Comparison of ENCODE assay signal across 15 cellular contexts in the genomic region with DNA sequence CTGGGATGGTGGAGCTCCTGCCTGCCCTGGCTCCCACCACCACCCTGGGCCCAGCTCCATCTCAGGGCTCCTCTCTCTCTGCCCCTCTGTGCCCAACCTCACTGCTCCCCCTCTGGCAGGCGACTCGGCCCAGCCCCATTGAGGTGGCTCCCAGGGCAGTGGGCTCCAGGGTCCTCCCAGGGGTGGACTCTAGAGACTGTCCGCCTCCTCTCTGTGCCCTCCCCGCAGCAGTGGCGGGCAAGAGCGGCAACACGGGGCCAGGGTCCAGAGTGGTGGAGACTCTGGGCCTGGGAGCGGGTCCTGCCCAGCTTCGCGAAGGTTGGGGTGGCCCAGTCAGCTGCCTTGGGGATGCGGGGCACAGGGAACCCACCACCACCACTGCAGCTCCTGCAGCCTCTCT. TPM values are rescaled to one million over a fixed set of nuclear protein-coding genes. Genes with fewer than 3 reads are reported as not detected.
A peak's percentile ranks its signal among the peaks of the same experiment; 100 is the strongest.
DNase-seq lines count a peak whose midpoint lies in the region; ATAC-seq lines count a peak whose summit lies in the region.
"Had no signal": no experiment of that assay in that cellular context is flagged by ENCODE, and none has a peak within 500 bp of the region (broad histone marks: within the 10 kb centered on the region; RNA-seq: fewer than 3 reads in every experiment).

No MANE protein-coding gene starts in this region.

- H3K4me1 ChIP-seq in neuronal stem cell (ENCODE audit: control insufficient read depth in 2 of 2, insufficient read depth in 1 of 2, low read depth in 1 of 2, low read length in 2 of 2), result no peaks in the 10 kb centered on the region

- no peak overlapping the region for H3K14ac ChIP-seq in neuronal stem cell (ENCODE audit: low read length)

- DNase-seq in left ventricle myocardium superior (no peak), Right ventricle myocardium superior (no peak), neuronal stem cell (ENCODE audit: low spot score) (no peak), DMS 273 (lab: John Stamatoyannopoulos, UW; ENCODE audit: unreplicated experiment) (no peak)
- DNase-seq in stimulated activated naive CD8-positive, alpha-beta T cell treated with anti-CD3 and anti-CD28 coated beads, Interleukin-15, amount 100 ng/mL, for 72 hours, result no peak
- no peak for DNase-seq in activated T-helper 2 cell treated with anti-CD3 and anti-CD28 coated beads, Interferon-gamma antibody, Interleukin-2, Interleukin-4, amounts not matched to agents 10 μg/mL and 5 μg/mL and 100 μg/mL, durations not matched to agents 14 hours and 24 hours and 36 hours (ENCODE audit: low spot score)
- no peak for DNase-seq in stimulated activated naive CD4-positive, alpha-beta T cell treated with Interleukin-2 at 50 U/mL for 16 hours (lab: John Stamatoyannopoulos, UW)
- DNase-seq: C1 segment of cervical spinal cord; Calu3; CD4-positive, alpha-beta T cell; DMS79; EL; H7 had no signal

- H3K4me1 Mint-ChIP-seq in stimulated activated naive CD8-positive, alpha-beta T cell treated with anti-CD3 and anti-CD28 coated beads, Interleukin-15, amount 100 ng/mL, for 72 hours, result no peaks in the 10 kb centered on the region
- peaks cover 3% of the 10 kb centered on the region for H3K4me1 Mint-ChIP-seq in activated T-helper 2 cell treated with anti-CD3 and anti-CD28 coated beads, Interferon-gamma antibody, Interleukin-2, Interleukin-4, amounts not matched to agents 10 μg/mL and 5 μg/mL and 100 μg/mL, durations not matched to agents 14 hours and 24 hours and 36 hours (ENCODE audit: low read depth)
- H3K4me1 Mint-ChIP-seq: B cell, GM23338 had no signal

- peaks cover 64% of the 10 kb centered on the region for H3K36me3 Mint-ChIP-seq in activated T-helper 2 cell treated with anti-CD3 and anti-CD28 coated beads, Interferon-gamma antibody, Interleukin-2, Interleukin-4, amounts not matched to agents 10 μg/mL and 5 μg/mL and 100 μg/mL, durations not matched to agents 14 hours and 24 hours and 36 hours (ENCODE audit: low read depth)

- no peak overlapping the region for H2AFZ ChIP-seq in neuronal stem cell (ENCODE audit: low read length)
- H2AFZ ChIP-seq: GM23338 had no signal

- no peak overlapping the region for H3K4ac ChIP-seq in neuronal stem cell (ENCODE audit: low read length)

- H3K36me3 ChIP-seq in neuronal stem cell (replicated peaks in 1 of 2; ENCODE audit: control insufficient read depth in 2 of 2, insufficient read depth in 2 of 2, low read length in 2 of 2), result peaks cover 13 to 97% of the 10 kb centered on the region in 2 donors

- peak overlapping the region; percentile 52 for H3K23ac ChIP-seq in neuronal stem cell (ENCODE audit: low read depth, low read length, poor library complexity)

- H4K91ac ChIP-seq in neuronal stem cell (ENCODE audit: low read depth, low read length, poor library complexity), result no peak overlapping the region

- no peak overlapping the region for H3K27ac Mint-ChIP-seq in stimulated activated naive CD8-positive, alpha-beta T cell treated with anti-CD3 and anti-CD28 coated beads, Interleukin-15, amount 100 ng/mL, for 72 hours
- H3K27ac Mint-ChIP-seq in activated T-helper 2 cell treated with anti-CD3 and anti-CD28 coated beads, Interferon-gamma antibody, Interleukin-2, Interleukin-4, amounts not matched to agents 10 μg/mL and 5 μg/mL and 100 μg/mL, durations not matched to agents 14 hours and 24 hours and 36 hours, result no peak overlapping the region
- H3K27ac Mint-ChIP-seq: B cell; CD4-positive, alpha-beta T cell; GM23338 had no signal

- H2BK12ac ChIP-seq in neuronal stem cell (ENCODE audit: low read length), result no peak overlapping the region

- no peaks in the 10 kb centered on the region for H3K27me3 Mint-ChIP-seq in stimulated activated naive CD8-positive, alpha-beta T cell treated with anti-CD3 and anti-CD28 coated beads, Interleukin-15, amount 100 ng/mL, for 72 hours
- no peaks in the 10 kb centered on the region for H3K27me3 Mint-ChIP-seq in activated T-helper 2 cell treated with anti-CD3 and anti-CD28 coated beads, Interferon-gamma antibody, Interleukin-2, Interleukin-4, amounts not matched to agents 10 μg/mL and 5 μg/mL and 100 μg/mL, durations not matched to agents 14 hours and 24 hours and 36 hours (ENCODE audit: low read depth)
- H3K27me3 Mint-ChIP-seq: B cell; CD4-positive, alpha-beta T cell had no signal

- no peak overlapping the region for H3K4me2 ChIP-seq in neuronal stem cell (ENCODE audit: insufficient read depth, low read length, poor library complexity, severe bottlenecking)
- H3K4me2 ChIP-seq: GM23338 had no signal

- no CpG with 5 or more reads among the region's 11 CpGs for WGBS in neuronal stem cell (ENCODE audit: extremely low coverage in 2 of 2, insufficient read length in 2 of 2, insufficient replicate concordance in 1 of 2), 2 donors

- no peak overlapping the region for H3K4me3 ChIP-seq in neuronal stem cell (ENCODE audit: low read length in 2 of 2)
- H3K4me3 ChIP-seq: GM23338 had no signal

- no peak overlapping the region for H2BK15ac ChIP-seq in neuronal stem cell (ENCODE audit: low read length)

- peaks cover 3% of the 10 kb centered on the region for H3K79me1 ChIP-seq in neuronal stem cell (ENCODE audit: low read depth, low read length)

- H3K18ac ChIP-seq in neuronal stem cell (ENCODE audit: low read length), result peak overlapping the region; percentile 44

- intact Hi-C loops in left ventricle myocardium superior (cut with micrococcal nuclease), result no loop called here
- intact Hi-C loops in Right ventricle myocardium superior (cut with DNase I), result no loop called here
- intact Hi-C loops in activated T-helper 2 cell treated with anti-CD3 and anti-CD28 coated beads, Interferon-gamma antibody, Interleukin-2, Interleukin-4, amounts not matched to agents 10 μg/mL and 5 μg/mL and 100 μg/mL, durations not matched to agents 14 hours and 24 hours and 36 hours (cut with micrococcal nuclease), result no loop called here

- no peak overlapping the region for H2BK120ac ChIP-seq in neuronal stem cell (ENCODE audit: low read depth, low read length)

- H3K4me3 Mint-ChIP-seq in stimulated activated naive CD8-positive, alpha-beta T cell treated with anti-CD3 and anti-CD28 coated beads, Interleukin-15, amount 100 ng/mL, for 72 hours, result no peak overlapping the region
- no peak overlapping the region for H3K4me3 Mint-ChIP-seq in activated T-helper 2 cell treated with anti-CD3 and anti-CD28 coated beads, Interferon-gamma antibody, Interleukin-2, Interleukin-4, amounts not matched to agents 10 μg/mL and 5 μg/mL and 100 μg/mL, durations not matched to agents 14 hours and 24 hours and 36 hours (ENCODE audit: low read depth)
- H3K4me3 Mint-ChIP-seq: B cell; CD4-positive, alpha-beta T cell; GM23338 had no signal

- no peak overlapping the region for H3K27ac ChIP-seq in neuronal stem cell (replicated peaks; ENCODE audit: low read length)

- H4K8ac ChIP-seq in neuronal stem cell (ENCODE audit: low read depth, low read length), result peak overlapping the region; percentile 52

- no peaks in the 10 kb centered on the region for H3K9me3 ChIP-seq in neuronal stem cell (replicated peaks in 1 of 2; ENCODE audit: control insufficient read depth in 2 of 2, insufficient read depth in 1 of 2, low read depth in 1 of 2, low read length in 2 of 2)

- no peak overlapping the region for H2BK5ac ChIP-seq in neuronal stem cell (ENCODE audit: low read length)

- H2AK5ac ChIP-seq in neuronal stem cell (ENCODE audit: low read depth, low read length), result no peak overlapping the region

- no peaks in the 10 kb centered on the region for H3K27me3 ChIP-seq in neuronal stem cell (ENCODE audit: control insufficient read depth in 3 of 3, insufficient read depth in 3 of 3, low read depth in 1 of 3, low read length in 3 of 3)

- H3K9me3 Mint-ChIP-seq in stimulated activated naive CD8-positive, alpha-beta T cell treated with anti-CD3 and anti-CD28 coated beads, Interleukin-15, amount 100 ng/mL, for 72 hours, result peaks cover 4 to 5% of the 10 kb centered on the region in 2 donors
- peaks cover 10% of the 10 kb centered on the region for H3K9me3 Mint-ChIP-seq in activated T-helper 2 cell treated with anti-CD3 and anti-CD28 coated beads, Interferon-gamma antibody, Interleukin-2, Interleukin-4, amounts not matched to agents 10 μg/mL and 5 μg/mL and 100 μg/mL, durations not matched to agents 14 hours and 24 hours and 36 hours
- H3K9me3 Mint-ChIP-seq: CD4-positive, alpha-beta T cell; GM23338 had no signal

- H3K9ac ChIP-seq in neuronal stem cell (ENCODE audit: low read depth, low read length, poor library complexity), result no peak overlapping the region

- peak; percentile 11 for ATAC-seq in left ventricle myocardium superior
- ATAC-seq in Right ventricle myocardium superior (ENCODE audit: poor library complexity), result no peak
- ATAC-seq in stimulated activated naive CD8-positive, alpha-beta T cell treated with anti-CD3 and anti-CD28 coated beads, Interleukin-15, amount 100 ng/mL, for 72 hours, result peak; percentile 43
- ATAC-seq: GM23338 had no signal

RNA-seq across cellular contexts. Expression of a gene that starts 27.4 kb away (rescaled TPM):
- total RNA-seq in left ventricle myocardium superior (167 TPM), Right ventricle myocardium superior (155 TPM)
- polyA plus RNA-seq in neuronal stem cell (2013, experiment 1 of 2), result 72.6 TPM
- 72.6 TPM for polyA plus RNA-seq in neuronal stem cell (2013, experiment 2 of 2)
- 100.0 and 111 TPM in 2 replicates for total RNA-seq in activated T-helper 2 cell treated with anti-CD3 and anti-CD28 coated beads, Interferon-gamma antibody, Interleukin-2, Interleukin-4, amounts not matched to agents 10 μg/mL and 5 μg/mL and 100 μg/mL, durations not matched to agents 14 hours and 24 hours and 36 hours

RNA-seq across cellular contexts. Expression of a gene that starts 57.9 kb away (rescaled TPM):
- total RNA-seq in left ventricle myocardium superior (64.4 TPM), Right ventricle myocardium superior (60.7 TPM)
- polyA plus RNA-seq in neuronal stem cell (2013, experiment 1 of 2), result 27.8 TPM
- polyA plus RNA-seq in neuronal stem cell (2013, experiment 2 of 2), result 28.6 TPM
- total RNA-seq in activated T-helper 2 cell treated with anti-CD3 and anti-CD28 coated beads, Interferon-gamma antibody, Interleukin-2, Interleukin-4, amounts not matched to agents 10 μg/mL and 5 μg/mL and 100 μg/mL, durations not matched to agents 14 hours and 24 hours and 36 hours, result 37.2 and 38.7 TPM in 2 replicates
